8 cellular contexts compared by ENCODE assay signal in genomic region chr22:46250035-46250782, GRCh38. TPM values are rescaled to one million over a fixed set of nuclear protein-coding genes. Genes with fewer than 3 reads are reported as not detected.
DNase-seq lines count a peak whose midpoint lies in the region; ATAC-seq and TF ChIP-seq lines count a peak whose summit lies in the region.

CDPF1 (minus strand) TSS chr22:46250293; CDS start chr22:46248284, 2,009 bp downstream.

- H3K4me3 ChIP-seq in HUES64 (ENCODE audit: low read length) (peak within 1 kb of the TSS; percentile 94), Peyer's patch (peak within 1 kb of the TSS; percentile 65 to 79 (median 76))

- H3K9me3 ChIP-seq in HUES64 (ENCODE audit: insufficient read depth, low read depth, low read length): no peaks in the 10 kb centered on the region
- no peaks in the 10 kb centered on the region for H3K9me3 ChIP-seq in Peyer's patch

- peak within 1 kb of the TSS in 3 of 6 donors; percentile 82 to 86 (median 86) for H3K27ac Mint-ChIP-seq in naive B cell
- peak within 1 kb of the TSS; percentile 89 for H3K27ac Mint-ChIP-seq in stimulated activated memory B cell treated with anti-CD40 and anti-IgM and Interleukin-4, amounts not matched to agents 10 μg/mL and 1 μg/mL and 100 μg/mL, for 72 hours

- TF ChIP-seq POLR2A in Peyer's patch (IDR thresholded peaks at IDR 0.05): peak; percentile 79 to 96

- no peaks in the 10 kb centered on the region for H3K27me3 Mint-ChIP-seq in naive B cell
- H3K27me3 Mint-ChIP-seq in stimulated activated memory B cell treated with anti-CD40 and anti-IgM and Interleukin-4, amounts not matched to agents 10 μg/mL and 1 μg/mL and 100 μg/mL, for 72 hours: no peaks in the 10 kb centered on the region

- peak in 2 of 6 experiments; percentile 29 to 38 for TF ChIP-seq CTCF in Peyer's patch (IDR thresholded peaks at IDR 0.05)

- H3K4me1 ChIP-seq in HUES64 (ENCODE audit: insufficient read depth, low read length) (peaks cover 5% of the 10 kb centered on the region; the same call in 1 of the 2 replicates), Peyer's patch (peaks cover 0 to 20% (median 5%) of the 10 kb centered on the region in 4 donors)

- ATAC-seq in GM21447 (IDR thresholded peaks at IDR 0.05; ENCODE audit: unreplicated experiment) (peak; percentile 77), naive B cell (ENCODE audit: low read depth in 2 of 2) (peak; percentile 92 to 93)
- ATAC-seq in stimulated activated memory B cell treated with anti-CD40 and anti-IgM and Interleukin-4, amounts not matched to agents 10 μg/mL and 1 μg/mL and 100 μg/mL, for 72 hours: peak; percentile 97

- WGBS in HUES64: 1% methylated on average over 89 of the region's 89 CpGs

- H3K36me3 ChIP-seq in HUES64 (ENCODE audit: insufficient read depth, low read length) (peaks cover 6% of the 10 kb centered on the region; the same call in 1 of the 2 replicates), Peyer's patch (no peaks in the 10 kb centered on the region)

- no peaks in the 10 kb centered on the region for H3K36me3 Mint-ChIP-seq in naive B cell
- H3K36me3 Mint-ChIP-seq in stimulated activated memory B cell treated with anti-CD40 and anti-IgM and Interleukin-4, amounts not matched to agents 10 μg/mL and 1 μg/mL and 100 μg/mL, for 72 hours: peaks cover 15% of the 10 kb centered on the region

- peak within 1 kb of the TSS; percentile 81 to 94 (median 88) for H3K4me3 Mint-ChIP-seq in naive B cell
- peak within 1 kb of the TSS; percentile 93 for H3K4me3 Mint-ChIP-seq in stimulated activated memory B cell treated with anti-CD40 and anti-IgM and Interleukin-4, amounts not matched to agents 10 μg/mL and 1 μg/mL and 100 μg/mL, for 72 hours

- peak within 1 kb of the TSS; percentile 79 for H3K9ac ChIP-seq in HUES64 (ENCODE audit: low read depth, low read length)

- H3K27me3 ChIP-seq in HUES64 (ENCODE audit: insufficient read depth, low read length) (peaks cover 11% of the 10 kb centered on the region), Peyer's patch (no peaks in the 10 kb centered on the region)

- peaks cover 23 to 26% (median 25%) of the 10 kb centered on the region in 3 donors for H3K4me1 Mint-ChIP-seq in naive B cell
- H3K4me1 Mint-ChIP-seq in stimulated activated memory B cell treated with anti-CD40 and anti-IgM and Interleukin-4, amounts not matched to agents 10 μg/mL and 1 μg/mL and 100 μg/mL, for 72 hours: peaks cover 35% of the 10 kb centered on the region

- H3K27ac ChIP-seq in HUES64 (ENCODE audit: low read depth, low read length) (no peak within 1 kb of the TSS), Peyer's patch (peak within 1 kb of the TSS; percentile 85 to 92 (median 90))

- no peaks in the 10 kb centered on the region for H3K9me3 Mint-ChIP-seq in naive B cell
- no peaks in the 10 kb centered on the region for H3K9me3 Mint-ChIP-seq in stimulated activated memory B cell treated with anti-CD40 and anti-IgM and Interleukin-4, amounts not matched to agents 10 μg/mL and 1 μg/mL and 100 μg/mL, for 72 hours

- DNase-seq in DMS153 treated with DMSO at 0.1 percent for 48 hours (lab: John Stamatoyannopoulos, UW; ENCODE audit: unreplicated experiment): peak; percentile 78
- peak; percentile 88 to 97 (median 97) for DNase-seq in Peyer's patch
- peak; percentile 90 for DNase-seq in activated T-helper 1 cell treated with Interleukin-2 at 50 U/mL for 16 hours (ENCODE audit: low read depth)
- DNase-seq in fibroblast of gingiva (ENCODE audit: low read depth): peak; percentile 78
- DNase-seq in naive B cell: peak; percentile 93

RNA-seq across cellular contexts. Expression of gene CDPF1, which starts in this region (rescaled TPM):
- 6.9 TPM for polyA plus RNA-seq in HUES64 (2013, experiment 1 of 2)
- 10.0 TPM for polyA plus RNA-seq in HUES64 (2013, experiment 2 of 2)
- total RNA-seq in Peyer's patch: 10 to 100 TPM in 3 of 4 donors, 1 to 10 TPM in 1; 7.0 to 23.9 (median 12.1) TPM
- polyA plus RNA-seq in naive B cell (ENCODE audit: low read depth in 6 of 6): 10 to 100 TPM; 13.2 to 28.7 (median 21.6) TPM
